ENCODE assay signal across 1 cellular context in the genomic region with DNA sequence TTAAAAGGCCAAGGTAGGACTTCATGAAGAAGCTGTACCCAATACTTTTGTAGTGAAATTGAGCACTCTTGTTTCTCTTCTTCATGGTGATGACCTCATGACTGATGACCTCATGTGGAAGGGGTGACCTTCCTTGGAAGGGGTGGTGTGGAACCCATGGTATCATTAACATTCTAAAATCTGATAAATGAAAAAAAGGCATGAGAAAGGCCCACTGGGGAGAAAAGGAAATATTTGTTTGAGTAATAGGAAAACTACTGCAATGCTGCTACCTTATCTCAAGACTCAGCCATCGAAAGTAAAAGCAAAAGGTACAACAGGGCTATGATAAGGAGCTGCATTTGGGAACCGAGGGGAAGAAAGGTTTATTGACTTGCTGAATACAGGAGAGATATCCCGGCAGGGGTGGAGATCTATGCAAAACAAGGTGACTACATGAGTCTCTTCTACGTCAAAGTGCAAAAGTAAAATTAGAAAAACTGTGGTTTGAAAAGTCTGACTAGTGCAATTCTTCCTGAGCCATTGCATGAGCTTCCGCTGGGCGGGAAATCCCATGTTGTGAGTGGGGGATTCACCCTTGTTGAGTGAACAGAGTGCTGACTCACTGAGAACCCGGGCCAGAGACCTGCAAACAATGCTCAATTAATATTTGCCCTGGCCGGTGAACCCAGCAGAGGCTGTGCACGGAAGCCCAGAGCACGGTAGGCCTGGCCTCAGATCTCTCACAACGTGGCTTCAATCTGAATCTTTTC.
TF ChIP-seq lines count a peak whose summit lies in the region.

No MANE protein-coding gene starts in this region.

TF ChIP-seq in HepG2, 621 proteins besides CTCF, POLR2A, EP300 and RAD21 (continued from another document and continues in another):
- TF ChIP-seq SNAPC4 (CRISPR knock-in tag; IDR thresholded peaks at IDR 0.05) (peak; percentile 82), HNRNPL (IDR thresholded peaks at IDR 0.05; ENCODE audit: low read depth, low read length) (no peak), ZNF558 (CRISPR knock-in tag; IDR thresholded peaks at IDR 0.05; ENCODE audit: borderline replicate concordance) (no peak; the same call in 1 of the 2 replicates), MTA1 (CRISPR knock-in tag; IDR thresholded peaks at IDR 0.05; ENCODE audit: borderline replicate concordance) (peak; percentile 41; the same call in 1 of the 2 replicates), ARID5B (CRISPR knock-in tag; IDR thresholded peaks at IDR 0.05) (peak; percentile 91), ZNF382 (CRISPR knock-in tag; IDR thresholded peaks at IDR 0.05; ENCODE audit: borderline replicate concordance) (no peak), ZNF3 (CRISPR knock-in tag; IDR thresholded peaks at IDR 0.05) (no peak), MED13 (CRISPR knock-in tag; IDR thresholded peaks at IDR 0.05) (peak; percentile 91; the same call in 1 of the 2 replicates), SP140L (CRISPR knock-in tag; IDR thresholded peaks at IDR 0.05; ENCODE audit: borderline replicate concordance) (no peak), TMF1 (CRISPR knock-in tag; IDR thresholded peaks at IDR 0.05; ENCODE audit: low read depth) (no peak), NFRKB (IDR thresholded peaks at IDR 0.05) (no peak), SMC3 (IDR thresholded peaks at IDR 0.05; ENCODE audit: low read length) (no peak; the same call in 1 of the 2 replicates), JUND (CRISPR knock-in tag; IDR thresholded peaks at IDR 0.05) (no peak), ZSCAN30 (CRISPR knock-in tag; IDR thresholded peaks at IDR 0.05) (0 out of 2 replicates have a peak, but pooled peaks have one; percentile 65), ZNF713 (CRISPR knock-in tag; IDR thresholded peaks at IDR 0.05) (no peak), ZNF18 (CRISPR knock-in tag; IDR thresholded peaks at IDR 0.05; ENCODE audit: insufficient replicate concordance) (peak; percentile 88), HHEX (CRISPR knock-in tag; IDR thresholded peaks at IDR 0.05) (no peak), RFXANK (CRISPR knock-in tag; IDR thresholded peaks at IDR 0.05) (no peak), KDM5A (IDR thresholded peaks at IDR 0.05; ENCODE audit: borderline replicate concordance, low read length) (no peak), GZF1 (CRISPR knock-in tag; IDR thresholded peaks at IDR 0.05) (no peak), ZNF12 (CRISPR knock-in tag; IDR thresholded peaks at IDR 0.05) (no peak; the same call in 1 of the 2 replicates), FOXP1 (IDR thresholded peaks at IDR 0.05) (no peak), FOXP1 (CRISPR knock-in tag; IDR thresholded peaks at IDR 0.05) (peak; percentile 59; the same call in 1 of the 2 replicates), ZNF407 (CRISPR knock-in tag; IDR thresholded peaks at IDR 0.05; ENCODE audit: not compliant biosample characterization) (peak; percentile 37), CBX1 (IDR thresholded peaks at IDR 0.05; ENCODE audit: low read depth) (peak; percentile 56)
- TF ChIP-seq, protein P1, sequence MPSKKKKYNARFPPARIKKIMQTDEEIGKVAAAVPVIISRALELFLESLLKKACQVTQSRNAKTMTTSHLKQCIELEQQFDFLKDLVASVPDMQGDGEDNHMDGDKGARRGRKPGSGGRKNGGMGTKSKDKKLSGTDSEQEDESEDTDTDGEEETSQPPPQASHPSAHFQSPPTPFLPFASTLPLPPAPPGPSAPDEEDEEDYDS (CRISPR knock-in tag; IDR thresholded peaks at IDR 0.05): peak; percentile 63; the same call in 1 of the 2 replicates
- TF ChIP-seq, protein P2, sequence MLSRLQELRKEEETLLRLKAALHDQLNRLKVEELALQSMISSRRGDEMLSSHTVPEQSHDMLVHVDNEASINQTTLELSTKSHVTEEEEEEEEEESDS (CRISPR knock-in tag; IDR thresholded peaks at IDR 0.05; ENCODE audit: borderline replicate concordance): no peak
- TF ChIP-seq, protein P3, sequence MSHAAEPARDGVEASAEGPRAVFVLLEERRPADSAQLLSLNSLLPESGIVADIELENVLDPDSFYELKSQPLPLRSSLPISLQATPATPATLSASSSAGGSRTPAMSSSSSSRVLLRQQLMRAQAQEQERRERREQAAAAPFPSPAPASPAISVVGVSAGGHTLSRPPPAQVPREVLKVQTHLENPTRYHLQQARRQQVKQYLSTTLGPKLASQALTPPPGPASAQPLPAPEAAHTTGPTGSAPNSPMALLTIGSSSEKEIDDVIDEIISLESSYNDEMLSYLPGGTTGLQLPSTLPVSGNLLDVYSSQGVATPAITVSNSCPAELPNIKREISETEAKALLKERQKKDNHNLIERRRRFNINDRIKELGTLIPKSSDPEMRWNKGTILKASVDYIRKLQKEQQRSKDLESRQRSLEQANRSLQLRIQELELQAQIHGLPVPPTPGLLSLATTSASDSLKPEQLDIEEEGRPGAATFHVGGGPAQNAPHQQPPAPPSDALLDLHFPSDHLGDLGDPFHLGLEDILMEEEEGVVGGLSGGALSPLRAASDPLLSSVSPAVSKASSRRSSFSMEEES (CRISPR knock-in tag; IDR thresholded peaks at IDR 0.05): peak; percentile 75
- TF ChIP-seq, protein P4, sequence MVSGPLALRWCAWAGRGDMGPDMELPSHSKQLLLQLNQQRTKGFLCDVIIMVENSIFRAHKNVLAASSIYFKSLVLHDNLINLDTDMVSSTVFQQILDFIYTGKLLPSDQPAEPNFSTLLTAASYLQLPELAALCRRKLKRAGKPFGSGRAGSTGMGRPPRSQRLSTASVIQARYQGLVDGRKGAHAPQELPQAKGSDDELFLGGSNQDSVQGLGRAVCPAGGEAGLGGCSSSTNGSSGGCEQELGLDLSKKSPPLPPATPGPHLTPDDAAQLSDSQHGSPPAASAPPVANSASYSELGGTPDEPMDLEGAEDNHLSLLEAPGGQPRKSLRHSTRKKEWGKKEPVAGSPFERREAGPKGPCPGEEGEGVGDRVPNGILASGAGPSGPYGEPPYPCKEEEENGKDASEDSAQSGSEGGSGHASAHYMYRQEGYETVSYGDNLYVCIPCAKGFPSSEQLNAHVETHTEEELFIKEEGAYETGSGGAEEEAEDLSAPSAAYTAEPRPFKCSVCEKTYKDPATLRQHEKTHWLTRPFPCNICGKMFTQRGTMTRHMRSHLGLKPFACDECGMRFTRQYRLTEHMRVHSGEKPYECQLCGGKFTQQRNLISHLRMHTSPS (CRISPR knock-in tag; IDR thresholded peaks at IDR 0.05; ENCODE audit: low read depth): no peak
